8 cellular contexts compared by ENCODE assay signal in the genomic region with DNA sequence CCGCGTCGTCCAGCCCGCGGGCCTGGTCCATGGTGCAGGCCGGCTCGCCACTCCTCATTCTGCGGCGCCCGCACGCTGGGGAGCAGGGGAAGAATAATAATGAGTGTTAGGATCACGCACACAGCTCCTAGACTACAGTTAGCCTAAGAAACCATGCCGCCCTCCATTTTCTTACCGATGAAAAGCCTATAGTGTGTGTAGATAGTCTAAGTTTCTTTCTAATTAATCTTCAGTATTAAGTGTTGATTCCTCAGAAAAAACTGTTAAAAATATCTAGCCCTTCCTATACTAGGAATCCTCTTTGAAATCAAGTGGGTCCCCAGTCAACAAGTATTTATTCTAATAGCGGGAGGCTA. TPM values are rescaled to one million over a fixed set of nuclear protein-coding genes. Genes with fewer than 3 reads are reported as not detected.
DNase-seq lines count a peak whose midpoint lies in the region; ATAC-seq and TF ChIP-seq lines count a peak whose summit lies in the region.

No MANE protein-coding gene starts in this region.

- no peak for TF ChIP-seq POLR2A in erythroblast (IDR thresholded peaks at IDR 0.05; ENCODE audit: low read length)

- peak overlapping the region; percentile 14; the same call in 1 of the 2 replicates for H3K4me3 ChIP-seq in iPS DF 6.9 (ENCODE audit: low read length)
- peak overlapping the region in 1 of 2 donors; percentile 75 for H3K4me3 ChIP-seq in stomach smooth muscle (ENCODE audit: low read length in 2 of 2)

- no peaks in the 10 kb centered on the region for H3K4me1 ChIP-seq in iPS DF 6.9 (ENCODE audit: control insufficient read depth, insufficient read depth, low read length)
- peaks cover 13% of the 10 kb centered on the region for H3K4me1 ChIP-seq in stomach smooth muscle (ENCODE audit: control insufficient read depth, insufficient read depth, low read length)

- CTCF ChIA-PET in WTC11 (lab: Charles Lee): interaction anchor here (0.5 to 2.7 kb wide), 15 partner anchors 10 to 945 kb away, joined by 3 to 42 read pairs (median 6); partner anchors contain the start of genes AGGF1, CRHBP and ZBED3

- WGBS in iPS DF 6.9 (ENCODE audit: insufficient coverage, insufficient read length): no CpG with 5 or more reads among the region's 15 CpGs

- H3K27me3 Mint-ChIP-seq in WTC11 (ENCODE audit: low read depth): peaks cover 12% of the 10 kb centered on the region; the same call in 1 of the 2 replicates

- POLR2A ChIA-PET in WTC11 (lab: Charles Lee): interaction anchor here (1.0 to 1.3 kb wide), 2 partner anchors 8 to 47 kb away, joined by 3 to 6 read pairs; partner anchors contain the start of gene AGGF1

- H3K27ac Mint-ChIP-seq in WTC11: no peak overlapping the region

- peak overlapping the region; percentile 47 to 52 for H3K9ac ChIP-seq in stomach smooth muscle (ENCODE audit: low read length in 2 of 2)

- DNase-seq in NCI-H2227 treated with DMSO at 0.1 percent for 48 hours (lab: John Stamatoyannopoulos, UW): peak; percentile 48
- DNase-seq in NCI-H2227 (lab: John Stamatoyannopoulos, UW; ENCODE audit: unreplicated experiment): no peak
- DNase-seq in WTC11 (ENCODE audit: low spot score): no peak
- DNase-seq in iPS DF 6.9 (ENCODE audit: low read depth, low spot score): no peak
- no peak for DNase-seq in islet precursor cell
- no peak for DNase-seq in OCI-M1 (lab: John Stamatoyannopoulos, UW)
- no peak for DNase-seq in erythroblast (lab: John Stamatoyannopoulos, UW)

- no peaks in the 10 kb centered on the region for H3K27me3 ChIP-seq in iPS DF 6.9 (ENCODE audit: control insufficient read depth, insufficient read depth, low read length)
- no peaks in the 10 kb centered on the region for H3K27me3 ChIP-seq in stomach smooth muscle (ENCODE audit: control insufficient read depth in 1 of 2, insufficient read depth in 2 of 2, low read length in 2 of 2)

- H3K36me3 Mint-ChIP-seq in WTC11: peaks cover 5% of the 10 kb centered on the region; the same call in 1 of the 2 replicates

- no peak overlapping the region for H3K27ac ChIP-seq in iPS DF 6.9 (ENCODE audit: low read length)
- H3K27ac ChIP-seq in stomach smooth muscle (ENCODE audit: low read length): peak overlapping the region; percentile 7

- TF ChIP-seq CTCF in WTC11 (IDR thresholded peaks at IDR 0.05): no peak; the same call in 1 of the 2 replicates

- H3K9me3 Mint-ChIP-seq in WTC11: peaks cover 5% of the 10 kb centered on the region

- peaks cover 6% of the 10 kb centered on the region for H3K4me1 Mint-ChIP-seq in WTC11

- H3K36me3 ChIP-seq in iPS DF 6.9 (ENCODE audit: control insufficient read depth, insufficient read depth, low read length) (no peaks in the 10 kb centered on the region), stomach smooth muscle (ENCODE audit: control insufficient read depth in 2 of 2, insufficient read depth in 2 of 2, low read length in 2 of 2) (no peaks in the 10 kb centered on the region)

- peak overlapping the region; percentile 64 for H3K4me3 Mint-ChIP-seq in WTC11

- H3K9me3 ChIP-seq in iPS DF 6.9 (ENCODE audit: control insufficient read depth, insufficient read depth, low read length) (no peaks in the 10 kb centered on the region), stomach smooth muscle (ENCODE audit: control insufficient read depth in 2 of 2, low read length in 2 of 2) (no peaks in the 10 kb centered on the region)

- ATAC-seq in WTC11: no peak

TF ChIP-seq in WTC11, 78 proteins besides CTCF, POLR2A, EP300 and RAD21:
- peak; percentile 5; the same call in 1 of the 2 replicates for TF ChIP-seq MAX (CRISPR knock-in tag; IDR thresholded peaks at IDR 0.05)
- no peak for TF ChIP-seq ZNF532 (CRISPR knock-in tag; IDR thresholded peaks at IDR 0.05; ENCODE audit: borderline replicate concordance)
- TF ChIP-seq, protein P1, sequence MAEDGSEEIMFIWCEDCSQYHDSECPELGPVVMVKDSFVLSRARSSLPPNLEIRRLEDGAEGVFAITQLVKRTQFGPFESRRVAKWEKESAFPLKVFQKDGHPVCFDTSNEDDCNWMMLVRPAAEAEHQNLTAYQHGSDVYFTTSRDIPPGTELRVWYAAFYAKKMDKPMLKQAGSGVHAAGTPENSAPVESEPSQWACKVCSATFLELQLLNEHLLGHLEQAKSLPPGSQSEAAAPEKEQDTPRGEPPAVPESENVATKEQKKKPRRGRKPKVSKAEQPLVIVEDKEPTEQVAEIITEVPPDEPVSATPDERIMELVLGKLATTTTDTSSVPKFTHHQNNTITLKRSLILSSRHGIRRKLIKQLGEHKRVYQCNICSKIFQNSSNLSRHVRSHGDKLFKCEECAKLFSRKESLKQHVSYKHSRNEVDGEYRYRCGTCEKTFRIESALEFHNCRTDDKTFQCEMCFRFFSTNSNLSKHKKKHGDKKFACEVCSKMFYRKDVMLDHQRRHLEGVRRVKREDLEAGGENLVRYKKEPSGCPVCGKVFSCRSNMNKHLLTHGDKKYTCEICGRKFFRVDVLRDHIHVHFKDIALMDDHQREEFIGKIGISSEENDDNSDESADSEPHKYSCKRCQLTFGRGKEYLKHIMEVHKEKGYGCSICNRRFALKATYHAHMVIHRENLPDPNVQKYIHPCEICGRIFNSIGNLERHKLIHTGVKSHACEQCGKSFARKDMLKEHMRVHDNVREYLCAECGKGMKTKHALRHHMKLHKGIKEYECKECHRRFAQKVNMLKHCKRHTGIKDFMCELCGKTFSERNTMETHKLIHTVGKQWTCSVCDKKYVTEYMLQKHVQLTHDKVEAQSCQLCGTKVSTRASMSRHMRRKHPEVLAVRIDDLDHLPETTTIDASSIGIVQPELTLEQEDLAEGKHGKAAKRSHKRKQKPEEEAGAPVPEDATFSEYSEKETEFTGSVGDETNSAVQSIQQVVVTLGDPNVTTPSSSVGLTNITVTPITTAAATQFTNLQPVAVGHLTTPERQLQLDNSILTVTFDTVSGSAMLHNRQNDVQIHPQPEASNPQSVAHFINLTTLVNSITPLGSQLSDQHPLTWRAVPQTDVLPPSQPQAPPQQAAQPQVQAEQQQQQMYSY (CRISPR knock-in tag; IDR thresholded peaks at IDR 0.05): 0 out of 2 replicates have a peak, but pooled peaks have one; percentile 7

RNA-seq across cellular contexts. Expression of gene ZBED3, which starts 9.3 kb away (rescaled TPM):
- total RNA-seq in WTC11 (2021): 3.6 to 7.0 TPM (median 5.7 TPM) in 3 replicates

RNA-seq across cellular contexts. Expression of gene AGGF1, which starts 47.6 kb away (rescaled TPM):
- 20.2 to 23.2 TPM (median 21.2 TPM) in 3 replicates for total RNA-seq in WTC11 (2021)
